ENCODE assay signal across 23 cellular contexts in the genomic region with DNA sequence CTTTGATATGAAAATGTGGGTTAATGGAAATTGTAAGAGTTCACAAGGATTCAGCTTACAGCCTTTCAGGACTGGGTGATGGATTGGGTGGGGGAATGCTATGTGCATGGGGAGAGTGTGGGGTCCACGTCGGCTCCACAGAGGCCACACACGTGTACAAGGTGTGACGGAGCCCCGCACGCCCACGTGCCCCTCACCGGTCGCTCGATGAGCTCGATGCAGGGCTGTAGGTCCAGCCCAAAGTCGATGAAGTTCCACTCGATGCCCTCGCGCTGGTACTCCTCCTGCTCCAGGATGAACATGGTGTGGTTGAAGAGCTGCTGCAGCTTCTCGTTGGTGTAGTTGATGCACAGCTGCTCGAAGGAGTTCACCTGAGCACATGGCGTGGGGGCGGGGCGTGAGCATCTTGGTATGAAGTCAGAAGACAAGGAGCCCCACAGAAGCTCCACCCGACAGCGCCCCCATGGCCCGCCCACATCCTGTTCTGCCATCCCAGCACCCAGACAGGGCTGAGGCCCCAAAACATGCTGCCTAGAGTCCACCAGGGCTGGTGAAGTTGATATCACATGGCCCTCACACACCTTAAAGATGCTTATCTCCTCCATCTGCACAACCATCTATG.
DNase-seq lines count a peak whose midpoint lies in the region; ATAC-seq, FAIRE-seq and TF ChIP-seq lines count a peak whose summit lies in the region.
"Had no signal": no experiment of that assay in that cellular context is flagged by ENCODE, and none has a peak within 500 bp of the region (broad histone marks: within the 10 kb centered on the region; RNA-seq: fewer than 3 reads in every experiment).

No MANE protein-coding gene starts in this region.

- H3K4me2 ChIP-seq in H1 (ENCODE audit: insufficient read depth in 1 of 2, low read depth in 2 of 2, low read length in 2 of 2): no peak overlapping the region

- no peak overlapping the region for H2AFZ ChIP-seq in H1 (ENCODE audit: low read length)
- H2AFZ ChIP-seq: GM23248 had no signal

- TF ChIP-seq CTCF in H1 (IDR thresholded peaks at IDR 0.05; ENCODE audit: control extremely low read depth in 1 of 3, insufficient read depth in 1 of 3, low read depth in 1 of 3, low read length in 3 of 3) (no peak), HFFc6 (IDR thresholded peaks at IDR 0.05) (no peak; the same call in 1 of the 2 replicates)

- H2AK5ac ChIP-seq in H1 (ENCODE audit: low read depth, low read length): no peak overlapping the region

- H3K79me1 ChIP-seq in H1 (ENCODE audit: low read depth, low read length): no peaks in the 10 kb centered on the region

- CTCF ChIA-PET in H1 (lab: Charles Lee; ENCODE audit: partially characterized antibody): interaction anchor here (0.6 to 3.9 kb wide), 12 partner anchors 8 to 81 kb away, joined by 3 to 18 read pairs (median 5); no protein-coding TSS in a partner anchor

- H3K9me3 Mint-ChIP-seq in HFFc6: no peaks in the 10 kb centered on the region
- H3K9me3 Mint-ChIP-seq: CD4-positive, alpha-beta T cell; endodermal cell; naive thymus-derived CD4-positive, alpha-beta T cell; stimulated activated memory B cell treated with anti-CD40 and anti-IgM and Interleukin-4, amounts not matched to agents 10 μg/mL and 1 μg/mL and 100 μg/mL, for 72 hours had no signal

- no peaks in the 10 kb centered on the region for H3K9me3 ChIP-seq in T-helper 17 cell (ENCODE audit: control insufficient read depth, low read length, poor library complexity, severe bottlenecking)
- H3K9me3 ChIP-seq in H1 (ENCODE audit: insufficient read depth in 2 of 2, low read depth in 1 of 2, low read length in 1 of 2): no peaks in the 10 kb centered on the region
- H3K9me3 ChIP-seq: thyroid gland had no signal

- H3K36me3 Mint-ChIP-seq in T-helper 17 cell (ENCODE audit: low read depth) (peaks cover 4% of the 10 kb centered on the region), HFFc6 (ENCODE audit: low read depth) (no peaks in the 10 kb centered on the region)
- H3K36me3 Mint-ChIP-seq: stimulated activated memory B cell treated with anti-CD40 and anti-IgM and Interleukin-4, amounts not matched to agents 10 μg/mL and 1 μg/mL and 100 μg/mL, for 72 hours had no signal

- FAIRE-seq in H1 (lab: Jason Lieb, UNC): no peak
- FAIRE-seq: GM12878 had no signal

- H3K79me2 ChIP-seq in H1 (ENCODE audit: control insufficient read depth in 1 of 2, insufficient read depth in 2 of 2, low read length in 2 of 2): no peaks in the 10 kb centered on the region

- H3K4me3 ChIP-seq in H1 (ENCODE audit: extremely low read depth in 1 of 4, insufficient read depth in 2 of 4, low read depth in 3 of 4, low read length in 4 of 4): no peak overlapping the region
- H3K4me3 ChIP-seq: coronary artery, GM12878, GM23248, thyroid gland had no signal

- H4K8ac ChIP-seq in H1 (ENCODE audit: extremely low read depth, insufficient read depth, low read length): no peak overlapping the region

- no peak overlapping the region for H2BK5ac ChIP-seq in H1 (ENCODE audit: low read depth, low read length)

- peaks cover 3% of the 10 kb centered on the region; the same call in 1 of the 2 replicates for H3K23me2 ChIP-seq in H1 (ENCODE audit: low read depth, low read length)

- no peak overlapping the region for H3K23ac ChIP-seq in H1 (ENCODE audit: insufficient read length)

- H2BK120ac ChIP-seq in H1 (replicated peaks; ENCODE audit: low read depth, low read length): no peak overlapping the region

- no peaks in the 10 kb centered on the region for H3K27me3 ChIP-seq in H1 (replicated peaks in 1 of 4; ENCODE audit: control insufficient read depth in 3 of 4, extremely low read depth in 1 of 4, insufficient read depth in 3 of 4, low read length in 3 of 4)
- H3K27me3 ChIP-seq: brain microvascular endothelial cell, thyroid gland had no signal

- H3K27ac Mint-ChIP-seq in T-helper 17 cell (no peak overlapping the region), HFFc6 (no peak overlapping the region)
- H3K27ac Mint-ChIP-seq: CD4-positive, alpha-beta T cell; endodermal cell; stimulated activated memory B cell treated with anti-CD40 and anti-IgM and Interleukin-4, amounts not matched to agents 10 μg/mL and 1 μg/mL and 100 μg/mL, for 72 hours had no signal

- H4K91ac ChIP-seq in H1 (replicated peaks; ENCODE audit: insufficient read length, low read length): peak overlapping the region; percentile 61

- H3K4me1 Mint-ChIP-seq in T-helper 17 cell (peaks cover 6% of the 10 kb centered on the region), HFFc6 (ENCODE audit: low read depth) (no peaks in the 10 kb centered on the region)
- H3K4me1 Mint-ChIP-seq: endodermal cell had no signal

- H3K18ac ChIP-seq in H1 (ENCODE audit: extremely low read depth, low read length): peak overlapping the region; percentile 60; the same call in 1 of the 2 replicates

- no peak for TF ChIP-seq EP300 in H1 (IDR thresholded peaks at IDR 0.05; ENCODE audit: borderline replicate concordance in 1 of 2, low read depth in 2 of 2, low read length in 2 of 2)

- H3K4me3 Mint-ChIP-seq in T-helper 17 cell (peak overlapping the region; percentile 36), HFFc6 (no peak overlapping the region)
- H3K4me3 Mint-ChIP-seq: CD4-positive, alpha-beta T cell; endodermal cell; naive thymus-derived CD4-positive, alpha-beta T cell; stimulated activated memory B cell treated with anti-CD40 and anti-IgM and Interleukin-4, amounts not matched to agents 10 μg/mL and 1 μg/mL and 100 μg/mL, for 72 hours had no signal

- no peak overlapping the region for H4K5ac ChIP-seq in H1 (ENCODE audit: insufficient read length, low read depth, low read length)

- H3K14ac ChIP-seq in H1 (ENCODE audit: insufficient read length): no peak overlapping the region

- 96% methylated on average over 23 of the region's 23 CpGs; no CpG with 5 or more reads in 1 of the 2 experiments for WGBS in H1 (ENCODE audit: extremely low coverage in 1 of 2, insufficient coverage in 1 of 2, insufficient read length in 1 of 2, insufficient replicate concordance in 2 of 2, low coverage in 1 of 2, low lambda C conversion rate in 2 of 2, missing lambda C conversion rate in 1 of 2), 2 experiments

- H4K20me1 ChIP-seq in H1 (replicated peaks in 1 of 2; ENCODE audit: control insufficient read depth in 1 of 2, insufficient read depth in 2 of 2, low read length in 2 of 2): no peaks in the 10 kb centered on the region

- H3K4ac ChIP-seq in H1 (replicated peaks; ENCODE audit: insufficient read length, low read depth, low read length): no peak overlapping the region

- H3K4me1 ChIP-seq in H1 (replicated peaks in 1 of 4; ENCODE audit: control insufficient read depth in 3 of 4, insufficient read depth in 4 of 4, low read length in 3 of 4): peaks cover 0 to 2% (median under 1%) of the 10 kb centered on the region in 4 experiments; a peak in 1 of 7 replicates
- H3K4me1 ChIP-seq: thyroid gland had no signal

- H3K56ac ChIP-seq in H1 (replicated peaks; ENCODE audit: insufficient read length, low read depth, low read length): no peak overlapping the region

- H3K36me3 ChIP-seq in H1 (ENCODE audit: control insufficient read depth in 2 of 4, insufficient read depth in 4 of 4, low read length in 3 of 4): no peaks in the 10 kb centered on the region
- H3K36me3 ChIP-seq: brain microvascular endothelial cell, thyroid gland had no signal

- no peak for ATAC-seq in T-helper 17 cell
- ATAC-seq in HG02981 (IDR thresholded peaks at IDR 0.05; ENCODE audit: unreplicated experiment): no peak
- ATAC-seq: activated CD4-positive, CD25-positive, alpha-beta regulatory T cell treated with anti-CD3 and anti-CD28 coated beads, Interleukin-2, amount 50 U/mL, for 24 hours; GM12878; left cardiac atrium; naive thymus-derived CD4-positive, alpha-beta T cell; stimulated activated memory B cell treated with anti-CD40 and anti-IgM and Interleukin-4, amounts not matched to agents 10 μg/mL and 1 μg/mL and 100 μg/mL, for 72 hours had no signal

- 0 out of 2 replicates have a peak overlapping the region, but pooled peaks have one; percentile 39 for H2BK12ac ChIP-seq in H1 (ENCODE audit: low read depth, low read length)

- H3K27me3 Mint-ChIP-seq in T-helper 17 cell (peaks cover 23% of the 10 kb centered on the region), HFFc6 (ENCODE audit: insufficient read depth) (peaks cover 11% of the 10 kb centered on the region)

- no peak overlapping the region for H3K27ac ChIP-seq in H1 (ENCODE audit: low read depth, low read length)
- H3K27ac ChIP-seq: brain microvascular endothelial cell, GM23248, KMS-11, thyroid gland had no signal

- H2BK15ac ChIP-seq in H1 (ENCODE audit: low read length): peak overlapping the region; percentile 61; the same call in 1 of the 2 replicates

- H2BK20ac ChIP-seq in H1 (ENCODE audit: low read length): no peak overlapping the region

- no peak for TF ChIP-seq RAD21 in H1 (IDR thresholded peaks at IDR 0.05 in 1 of 2, conservative IDR thresholded peaks at IDR 0.05 in 1 of 2; ENCODE audit: low read depth in 2 of 2, low read length in 2 of 2)

- TF ChIP-seq POLR2A in H1 (IDR thresholded peaks at IDR 0.05; ENCODE audit: control extremely low read depth in 1 of 2, low read depth in 2 of 2, low read length in 2 of 2): no peak

- H3K9ac ChIP-seq in H1 (replicated peaks in 1 of 4; ENCODE audit: extremely low read depth in 1 of 4, low read depth in 3 of 4, low read length in 3 of 4): no peak overlapping the region; a peak in 1 of 7 replicates
- H3K9ac ChIP-seq: GM23248, KMS-11 had no signal

- DNase-seq in stimulated activated CD4-positive, alpha-beta T cell treated with anti-CD3 and anti-CD28 coated beads, Interleukin-1b, Interleukin-23, amount 100 ng/mL, for 48 hours: peak; percentile 13
- no peak for DNase-seq in stimulated activated CD4-positive, alpha-beta T cell treated with anti-CD3 and anti-CD28 coated beads, Interleukin-2, amount 100 ng/mL, for 48 hours
- DNase-seq in T-helper 17 cell (no peak), H1 (ENCODE audit: low read depth in 1 of 2, low spot score in 2 of 2) (peak in 1 of 2 experiments; percentile 55), NCI-H1105 treated with DMSO at 0.1 percent for 48 hours (lab: John Stamatoyannopoulos, UW) (no peak), HFFc6 (no peak)
- DNase-seq: brain microvascular endothelial cell, endodermal cell, GF-D8, GM23248, left cardiac atrium, NCI-H1092 treated with DMSO at 0.1 percent for 48 hours, NCI-H2081, NCI-H446, thyroid gland had no signal

- POLR2A ChIA-PET in H1 (lab: Charles Lee; ENCODE audit: partially characterized antibody): no interaction called here

TF ChIP-seq in H1, 55 proteins besides CTCF, POLR2A, EP300 and RAD21 (continues in another document):
- TF ChIP-seq NANOG (IDR thresholded peaks at IDR 0.05; ENCODE audit: insufficient read depth, low read depth, low read length, poor library complexity, severe bottlenecking): no peak
- TF ChIP-seq SP2 (IDR thresholded peaks at IDR 0.05; ENCODE audit: low read length): no peak
